Comparison of ENCODE assay signal across 8 cellular contexts in genomic region chr17:34146440-34147043, GRCh38.
DNase-seq lines count a peak whose midpoint lies in the region; ATAC-seq and TF ChIP-seq lines count a peak whose summit lies in the region.

No MANE protein-coding gene starts in this region.

- H3K9me3 ChIP-seq in liver (ENCODE audit: control insufficient read depth in 4 of 4, low read length in 3 of 4) = no peaks in the 10 kb centered on the region

- no peaks in the 10 kb centered on the region for H3K36me3 ChIP-seq in liver (ENCODE audit: control insufficient read depth in 4 of 4, insufficient read depth in 3 of 4, low read depth in 1 of 4, low read length in 3 of 4)

- 22% methylated on average over 5 of the region's 5 CpGs for WGBS in liver

- no peak overlapping the region for H3K4me3 Mint-ChIP-seq in stimulated activated effector memory CD8-positive, alpha-beta T cell treated with anti-CD3 and anti-CD28 coated beads, Interleukin-12 subunit alpha, Interleukin-12 subunit beta, amount 100 ng/mL, for 72 hours

- no peaks in the 10 kb centered on the region for H3K36me3 Mint-ChIP-seq in stimulated activated effector memory CD8-positive, alpha-beta T cell treated with anti-CD3 and anti-CD28 coated beads, Interleukin-12 subunit alpha, Interleukin-12 subunit beta, amount 100 ng/mL, for 72 hours

- peak; percentile 57 for TF ChIP-seq CTCF in HL-60 (IDR thresholded peaks at IDR 0.05; ENCODE audit: insufficient read depth, low read length)
- peak; percentile 3 for TF ChIP-seq CTCF in astrocyte of the spinal cord (IDR thresholded peaks at IDR 0.05; ENCODE audit: low read depth, low read length)
- peak; percentile 86 for TF ChIP-seq CTCF in liver (IDR thresholded peaks at IDR 0.05; ENCODE audit: low read depth, low read length, missing input control)

- H3K27ac Mint-ChIP-seq in stimulated activated effector memory CD8-positive, alpha-beta T cell treated with anti-CD3 and anti-CD28 coated beads, Interleukin-12 subunit alpha, Interleukin-12 subunit beta, amount 100 ng/mL, for 72 hours = no peak overlapping the region

- peak; percentile 90 to 95 for TF ChIP-seq RAD21 in liver (IDR thresholded peaks at IDR 0.05)

- H3K9me3 Mint-ChIP-seq in stimulated activated effector memory CD8-positive, alpha-beta T cell treated with anti-CD3 and anti-CD28 coated beads, Interleukin-12 subunit alpha, Interleukin-12 subunit beta, amount 100 ng/mL, for 72 hours = no peaks in the 10 kb centered on the region

- peak; percentile 28 for ATAC-seq in stimulated activated effector memory CD8-positive, alpha-beta T cell treated with anti-CD3 and anti-CD28 coated beads, Interleukin-12 subunit alpha, Interleukin-12 subunit beta, amount 100 ng/mL, for 72 hours
- no peak for ATAC-seq in HG02759 (IDR thresholded peaks at IDR 0.05; ENCODE audit: unreplicated experiment)

- H3K27ac ChIP-seq in HL-60 (replicated peaks) = no peak overlapping the region
- no peak overlapping the region for H3K27ac ChIP-seq in liver (ENCODE audit: low read depth in 1 of 2, low read length in 2 of 2)

- peak; percentile 7 for DNase-seq in COLO668 (lab: John Stamatoyannopoulos, UW; ENCODE audit: unreplicated experiment)
- DNase-seq in HL-60 (ENCODE audit: low read depth in 1 of 2, low spot score in 1 of 2) = peak in 1 of 2 experiments; percentile 58
- peak; percentile 59 for DNase-seq in SK-N-DZ (ENCODE audit: low spot score)
- no peak for DNase-seq in astrocyte of the spinal cord (ENCODE audit: low read depth, low spot score)
- peak; percentile 14 to 69 for DNase-seq in stimulated activated effector memory CD8-positive, alpha-beta T cell treated with anti-CD3 and anti-CD28 coated beads, Interleukin-12 subunit alpha, Interleukin-12 subunit beta, amount 100 ng/mL, for 72 hours (ENCODE audit: low spot score in 2 of 2)
- no peak for DNase-seq in SKM-1 treated with dmso at 0.1 percent for 144 hours (lab: John Stamatoyannopoulos, UW; ENCODE audit: unreplicated experiment)

- no peaks in the 10 kb centered on the region for H3K27me3 ChIP-seq in HL-60 (ENCODE audit: insufficient read depth, poor library complexity, severe bottlenecking)
- peaks cover 0 to 2% (median 0%) of the 10 kb centered on the region in 4 donors for H3K27me3 ChIP-seq in liver (ENCODE audit: control insufficient read depth in 4 of 4, insufficient read depth in 4 of 4, low read length in 3 of 4)

- H3K4me3 ChIP-seq in HL-60 (replicated peaks; ENCODE audit: insufficient read depth, low read length) (no peak overlapping the region), astrocyte of the spinal cord (ENCODE audit: low read depth, low read length) (no peak overlapping the region), liver (ENCODE audit: low read depth in 1 of 3, low read length in 3 of 3) (no peak overlapping the region)

- H3K9ac ChIP-seq in liver (ENCODE audit: low read depth in 1 of 2, low read length in 2 of 2) = no peak overlapping the region

- H3K4me1 Mint-ChIP-seq in stimulated activated effector memory CD8-positive, alpha-beta T cell treated with anti-CD3 and anti-CD28 coated beads, Interleukin-12 subunit alpha, Interleukin-12 subunit beta, amount 100 ng/mL, for 72 hours = no peaks in the 10 kb centered on the region

- no peaks in the 10 kb centered on the region for H3K4me1 ChIP-seq in liver (ENCODE audit: control insufficient read depth in 4 of 4, insufficient read depth in 4 of 4, low read length in 3 of 4)

- in situ Hi-C loops in astrocyte of the spinal cord (cut with HindIII; ENCODE audit: low sequenced_read_pairs) = no loop called here

TF ChIP-seq in liver, 16 proteins besides CTCF, POLR2A, EP300 and RAD21:
- no peak for TF ChIP-seq RXRA (IDR thresholded peaks at IDR 0.05)
- no peak for TF ChIP-seq MAX (IDR thresholded peaks at IDR 0.05)
- TF ChIP-seq ATF3 (IDR thresholded peaks at IDR 0.05) = no peak
- no peak for TF ChIP-seq EGR1 (IDR thresholded peaks at IDR 0.05; ENCODE audit: low read depth in 2 of 2)
- TF ChIP-seq SP1 (IDR thresholded peaks at IDR 0.05) = no peak
- TF ChIP-seq YY1 (IDR thresholded peaks at IDR 0.05) = no peak
- no peak for TF ChIP-seq REST (IDR thresholded peaks at IDR 0.05)
- TF ChIP-seq FOXA1 (IDR thresholded peaks at IDR 0.05) = no peak
- TF ChIP-seq HNF4A (conservative IDR thresholded peaks at IDR 0.05) = no peak
- TF ChIP-seq NR2F2 (IDR thresholded peaks at IDR 0.05) = no peak
- TF ChIP-seq GABPA (IDR thresholded peaks at IDR 0.05 in 1 of 2, conservative IDR thresholded peaks at IDR 0.05 in 1 of 2) = no peak
- TF ChIP-seq JUND (IDR thresholded peaks at IDR 0.05) = no peak
- no peak for TF ChIP-seq HNF4G (IDR thresholded peaks at IDR 0.05)
- no peak for TF ChIP-seq FOXA2 (IDR thresholded peaks at IDR 0.05)
- TF ChIP-seq TAF1 (conservative IDR thresholded peaks at IDR 0.05) = no peak
- TF ChIP-seq ZBTB33 (IDR thresholded peaks at IDR 0.05) = no peak

Comparison
In these comparisons a context has a peak if more than half of its experiments do, and no peak if none do; other contexts are left out.
1. DNase-seq: peak in COLO668 (single experiment), SK-N-DZ (single experiment) and stimulated activated effector memory CD8-positive, alpha-beta T cell treated with anti-CD3 and anti-CD28 coated beads, Interleukin-12 subunit alpha, Interleukin-12 subunit beta, amount 100 ng/mL, for 72 hours (2 of 2); none in astrocyte of the spinal cord (single experiment) and SKM-1 treated with dmso at 0.1 percent for 144 hours (single experiment).
2. CTCF ChIP-seq: peak in every context shown above with its lines; median percentile 86 in liver; 57 in HL-60; 3 in astrocyte of the spinal cord.